Comparison of ENCODE assay signal across 28 cellular contexts in genomic region chr10:84588426-84588825, GRCh38.
"Had no signal": no experiment of that assay in that cellular context is flagged by ENCODE, and none has a peak within 500 bp of the region (broad histone marks: within the 10 kb centered on the region; RNA-seq: fewer than 3 reads in every experiment).

No MANE protein-coding gene starts in this region.

- H3K27me3 Mint-ChIP-seq: stimulated activated naive CD8-positive, alpha-beta T cell treated with anti-CD3 and anti-CD28 coated beads, Interleukin-15, Interleukin-2, amounts not matched to agents 100 ng/mL and 50 ng/mL, for 24 hours had no signal

- DNase-seq: hypothalamus; immature natural killer cell; kidney; left colon; left lung; lower lobe of right lung; mammary epithelial cell; mesenchymal stem cell; naive thymus-derived CD8-positive, alpha-beta T cell; occipital lobe; ovary; right lobe of liver; stimulated activated CD4-positive, alpha-beta T cell treated with anti-CD3 and anti-CD28 coated beads, Interleukin-1b, Interleukin-23, amount 100 ng/mL, for 48 hours; stimulated activated CD4-positive, alpha-beta T cell treated with anti-CD3 and anti-CD28 coated beads, Interleukin-4, amount 100 ng/mL, for 1 hour; stimulated activated naive CD4-positive, alpha-beta T cell; tibial artery had no signal

- H3K4me1 ChIP-seq: left lung, lower lobe of right lung, right atrium auricular region, right lobe of liver, suprapubic skin, tibial artery, vagina had no signal

- H3K27ac ChIP-seq: left lung, lower lobe of right lung, neutrophil, ovary, right atrium auricular region, right lobe of liver, suprapubic skin, thoracic aorta, tibial artery, vagina had no signal

- H3K36me3 ChIP-seq: left lung, lower lobe of right lung, neutrophil, ovary, right atrium auricular region, right lobe of liver, suprapubic skin, thoracic aorta, tibial artery, vagina had no signal

- H3K27me3 ChIP-seq: left lung, neutrophil, ovary, right atrium auricular region, right lobe of liver, suprapubic skin, tibial artery, vagina had no signal

- H3K27ac Mint-ChIP-seq: immature natural killer cell; naive thymus-derived CD8-positive, alpha-beta T cell; nephron; progenitor cell of endocrine pancreas; stimulated activated effector memory CD8-positive, alpha-beta T cell treated with anti-CD3 and anti-CD28 coated beads, Interleukin-12 subunit alpha, Interleukin-12 subunit beta, amount 100 ng/mL, for 72 hours; stimulated activated naive CD8-positive, alpha-beta T cell treated with anti-CD3 and anti-CD28 coated beads, Interleukin-15, Interleukin-2, amounts not matched to agents 100 ng/mL and 50 ng/mL, for 24 hours; type B pancreatic cell had no signal

- H3K36me3 Mint-ChIP-seq: immature natural killer cell; naive thymus-derived CD8-positive, alpha-beta T cell; stimulated activated effector memory CD8-positive, alpha-beta T cell treated with anti-CD3 and anti-CD28 coated beads, Interleukin-12 subunit alpha, Interleukin-12 subunit beta, amount 100 ng/mL, for 72 hours; type B pancreatic cell had no signal

- H3K9me3 ChIP-seq: left lung, lower lobe of right lung, neutrophil, ovary, right atrium auricular region, right lobe of liver, suprapubic skin, thoracic aorta, tibial artery, vagina had no signal

- H3K4me2 ChIP-seq: smooth muscle cell had no signal

- H3K4me3 ChIP-seq: left lung, lower lobe of right lung, ovary, right atrium auricular region, right lobe of liver, smooth muscle cell, suprapubic skin, thoracic aorta, tibial artery, vagina had no signal

- H3K9me3 Mint-ChIP-seq: immature natural killer cell; naive thymus-derived CD8-positive, alpha-beta T cell; nephron; neural crest cell; stimulated activated effector memory CD8-positive, alpha-beta T cell treated with anti-CD3 and anti-CD28 coated beads, Interleukin-12 subunit alpha, Interleukin-12 subunit beta, amount 100 ng/mL, for 72 hours; stimulated activated naive CD8-positive, alpha-beta T cell treated with anti-CD3 and anti-CD28 coated beads, Interleukin-15, Interleukin-2, amounts not matched to agents 100 ng/mL and 50 ng/mL, for 24 hours; type B pancreatic cell had no signal

- ATAC-seq: left colon; left lung; lower lobe of right lung; naive thymus-derived CD8-positive, alpha-beta T cell; right lobe of liver; stimulated activated effector memory CD8-positive, alpha-beta T cell treated with anti-CD3 and anti-CD28 coated beads, Interleukin-12 subunit alpha, Interleukin-12 subunit beta, amount 100 ng/mL, for 72 hours had no signal

- H3K4me3 Mint-ChIP-seq: immature natural killer cell; naive thymus-derived CD8-positive, alpha-beta T cell; nephron; neural crest cell; stimulated activated effector memory CD8-positive, alpha-beta T cell treated with anti-CD3 and anti-CD28 coated beads, Interleukin-12 subunit alpha, Interleukin-12 subunit beta, amount 100 ng/mL, for 72 hours; stimulated activated naive CD8-positive, alpha-beta T cell treated with anti-CD3 and anti-CD28 coated beads, Interleukin-15, Interleukin-2, amounts not matched to agents 100 ng/mL and 50 ng/mL, for 24 hours; type B pancreatic cell had no signal

- H3K4me1 Mint-ChIP-seq: immature natural killer cell; naive thymus-derived CD8-positive, alpha-beta T cell; stimulated activated effector memory CD8-positive, alpha-beta T cell treated with anti-CD3 and anti-CD28 coated beads, Interleukin-12 subunit alpha, Interleukin-12 subunit beta, amount 100 ng/mL, for 72 hours had no signal
